Comparison of ENCODE assay signal across 32 cellular contexts in the genomic region with DNA sequence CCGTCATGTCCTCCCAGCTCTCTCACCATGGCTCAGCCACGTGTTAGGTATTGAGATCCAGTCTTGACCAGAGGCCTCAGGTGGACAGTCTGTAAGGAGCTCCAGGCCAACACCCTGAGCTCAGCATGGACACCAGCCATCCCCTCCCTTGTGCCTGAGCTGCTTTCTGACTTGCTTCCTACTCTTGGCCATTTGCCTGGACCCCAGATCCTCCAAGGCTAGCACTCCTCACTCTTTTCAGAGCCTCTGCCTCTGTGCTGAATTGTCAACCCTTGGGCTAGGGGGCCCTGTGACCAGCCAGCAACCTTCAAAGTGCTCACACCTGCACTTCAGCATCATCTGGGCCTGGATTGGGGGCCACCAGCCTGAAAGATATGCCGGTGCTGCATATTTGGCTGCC. TPM values are rescaled to one million over a fixed set of nuclear protein-coding genes. Genes with fewer than 3 reads are reported as not detected.
"Had no signal": no experiment of that assay in that cellular context is flagged by ENCODE, and none has a peak within 500 bp of the region (broad histone marks: within the 10 kb centered on the region; RNA-seq: fewer than 3 reads in every experiment).

No MANE protein-coding gene starts in this region.

- DNase-seq: activated CD4-positive, alpha-beta memory T cell treated with anti-CD3 and anti-CD28 coated beads, Interleukin-2, amount 10 ng/mL, durations not matched to agents 7 days and 5 days; activated CD4-positive, alpha-beta T cell treated with anti-CD3 and anti-CD28 coated beads for 1 hour; activated CD4-positive, alpha-beta T cell treated with anti-CD3 and anti-CD28 coated beads, Interleukin-2, amount 10 ng/mL, durations not matched to agents 7 days and 5 days; activated CD8-positive, alpha-beta memory T cell treated with anti-CD3 and anti-CD28 coated beads, Interleukin-2, amount 50 U/mL, for 48 hours; activated gamma-delta T cell treated with Interleukin-2 at 50 U/mL for 16 hours; activated naive CD4-positive, alpha-beta T cell treated with anti-CD3 and anti-CD28 coated beads, Interleukin-2, amount 50 U/mL, for 16 hours; activated T-cell treated with anti-CD3 and anti-CD28 coated beads, Interleukin-2, amount 50 U/mL, for 24 hours; aorta; body of pancreas; cortex of kidney; heart left ventricle; hypothalamus; immature natural killer cell; kidney; left colon; nucleus accumbens; stimulated activated CD4-positive, alpha-beta T cell treated with anti-CD3 and anti-CD28 coated beads, Interleukin-1b, Interleukin-23, amount 100 ng/mL, for 48 hours; stimulated activated CD4-positive, alpha-beta T cell treated with anti-CD3 and anti-CD28 coated beads, Interleukin-4, amount 100 ng/mL, for 4 hours; stimulated activated CD8-positive, alpha-beta memory T cell treated with anti-CD3 and anti-CD28 coated beads, Interleukin-4, amount 100 ng/mL, for 48 hours; stimulated activated naive B cell treated with anti-CD40 and anti-IgM and Interleukin-4, amounts not matched to agents 10 μg/mL and 1 μg/mL and 100 μg/mL, for 72 hours; T-helper 2 cell; trophoblast cell had no signal

- H3K4me2 ChIP-seq: smooth muscle cell had no signal

- H3K36me3 ChIP-seq: cardiac muscle cell, heart left ventricle, right atrium auricular region had no signal

- H3K4me3 Mint-ChIP-seq: activated CD4-positive, alpha-beta memory T cell treated with anti-CD3 and anti-CD28 coated beads, Interleukin-2, amount 10 ng/mL, durations not matched to agents 7 days and 5 days; activated CD4-positive, alpha-beta T cell treated with anti-CD3 and anti-CD28 coated beads, Interleukin-2, amount 10 ng/mL, durations not matched to agents 7 days and 5 days; activated T-cell treated with anti-CD3 and anti-CD28 coated beads, Interleukin-2, amount 50 U/mL, for 24 hours; activated T-helper 17 cell treated with anti-CD3 and anti-CD28 coated beads, Interleukin-2, amount 50 U/mL, for 72 hours; immature natural killer cell; stimulated activated naive B cell treated with anti-CD40 and anti-IgM and Interleukin-4, amounts not matched to agents 10 μg/mL and 1 μg/mL and 100 μg/mL, for 72 hours; WTC11 had no signal

- H3K36me3 Mint-ChIP-seq: immature natural killer cell, WTC11 had no signal

- H3K27ac Mint-ChIP-seq: activated CD4-positive, alpha-beta memory T cell treated with anti-CD3 and anti-CD28 coated beads, Interleukin-2, amount 10 ng/mL, durations not matched to agents 7 days and 5 days; activated CD4-positive, alpha-beta T cell treated with anti-CD3 and anti-CD28 coated beads, Interleukin-2, amount 10 ng/mL, durations not matched to agents 7 days and 5 days; activated T-cell treated with anti-CD3 and anti-CD28 coated beads, Interleukin-2, amount 50 U/mL, for 24 hours; activated T-helper 17 cell treated with anti-CD3 and anti-CD28 coated beads, Interleukin-2, amount 50 U/mL, for 72 hours; immature natural killer cell; stimulated activated naive B cell treated with anti-CD40 and anti-IgM and Interleukin-4, amounts not matched to agents 10 μg/mL and 1 μg/mL and 100 μg/mL, for 72 hours; WTC11 had no signal

- H3K4me3 ChIP-seq: body of pancreas, cardiac muscle cell, heart left ventricle, right atrium auricular region, smooth muscle cell had no signal

- FAIRE-seq: endothelial cell of umbilical vein, kidney had no signal

- H3K27me3 Mint-ChIP-seq: activated CD4-positive, alpha-beta T cell treated with anti-CD3 and anti-CD28 coated beads, Interleukin-2, amount 10 ng/mL, durations not matched to agents 7 days and 5 days; activated T-cell treated with anti-CD3 and anti-CD28 coated beads, Interleukin-2, amount 50 U/mL, for 24 hours; activated T-helper 17 cell treated with anti-CD3 and anti-CD28 coated beads, Interleukin-2, amount 50 U/mL, for 72 hours; stimulated activated naive B cell treated with anti-CD40 and anti-IgM and Interleukin-4, amounts not matched to agents 10 μg/mL and 1 μg/mL and 100 μg/mL, for 72 hours had no signal

- H3K27ac ChIP-seq: cardiac muscle cell, parathyroid adenoma, right atrium auricular region had no signal

- H3K9me3 Mint-ChIP-seq: activated CD4-positive, alpha-beta memory T cell treated with anti-CD3 and anti-CD28 coated beads, Interleukin-2, amount 10 ng/mL, durations not matched to agents 7 days and 5 days; activated CD4-positive, alpha-beta T cell treated with anti-CD3 and anti-CD28 coated beads, Interleukin-2, amount 10 ng/mL, durations not matched to agents 7 days and 5 days; activated T-cell treated with anti-CD3 and anti-CD28 coated beads, Interleukin-2, amount 50 U/mL, for 24 hours; activated T-helper 17 cell treated with anti-CD3 and anti-CD28 coated beads, Interleukin-2, amount 50 U/mL, for 72 hours; immature natural killer cell; stimulated activated naive B cell treated with anti-CD40 and anti-IgM and Interleukin-4, amounts not matched to agents 10 μg/mL and 1 μg/mL and 100 μg/mL, for 72 hours had no signal

- ATAC-seq: activated T-helper 17 cell treated with anti-CD3 and anti-CD28 coated beads, Interleukin-2, amount 50 U/mL, for 72 hours; body of pancreas; heart left ventricle; left colon; stimulated activated naive B cell treated with anti-CD40 and anti-IgM and Interleukin-4, amounts not matched to agents 10 μg/mL and 1 μg/mL and 100 μg/mL, for 72 hours; WTC11 had no signal

- H3K27me3 ChIP-seq: body of pancreas, cardiac muscle cell, heart left ventricle, right atrium auricular region had no signal

- H3K9me3 ChIP-seq: body of pancreas, heart left ventricle, right atrium auricular region had no signal

RNA-seq across cellular contexts. Expression of gene PAX8, which starts 46.6 kb away (rescaled TPM):
- total RNA-seq: cardiac muscle cell, cerebellum, smooth muscle cell, temporal lobe had no signal
- polyA plus RNA-seq: cardiac muscle cell, neural cell, smooth muscle cell had no signal
